In the genomic region with DNA sequence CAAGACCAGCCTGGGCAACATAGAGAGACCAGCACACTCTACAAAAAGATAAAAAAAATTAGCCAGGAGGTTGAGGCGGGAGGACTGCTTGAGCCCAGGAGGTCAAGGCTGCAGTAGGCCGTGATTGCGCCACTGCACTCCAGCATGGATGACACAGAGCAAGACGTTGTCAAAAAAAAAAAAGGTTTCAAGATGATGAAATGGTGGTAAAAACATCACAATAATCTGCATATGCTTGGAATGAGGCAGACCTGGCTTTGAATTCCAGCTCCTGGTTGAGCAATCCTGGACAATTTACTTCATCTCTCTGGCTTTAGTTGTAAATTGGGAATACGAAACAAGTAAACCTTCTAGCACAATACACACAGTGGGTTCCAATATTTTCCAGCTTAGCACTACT, we compare ENCODE assay signal across 1 cellular context.
TF ChIP-seq lines count a peak whose summit lies in the region.

No MANE protein-coding gene starts in this region.

TF ChIP-seq in H1, 55 proteins besides CTCF, POLR2A, EP300 and RAD21:
- TF ChIP-seq CHD7 (IDR thresholded peaks at IDR 0.05; ENCODE audit: insufficient replicate concordance, low read length), result no peak
- no peak for TF ChIP-seq ASH2L (IDR thresholded peaks at IDR 0.05; ENCODE audit: low read length)
- no peak for TF ChIP-seq SIX5 (IDR thresholded peaks at IDR 0.05; ENCODE audit: low read depth, low read length)
- no peak for TF ChIP-seq GABPA (IDR thresholded peaks at IDR 0.05; ENCODE audit: borderline replicate concordance, insufficient read depth, low read length)
- no peak for TF ChIP-seq BACH1 (IDR thresholded peaks at IDR 0.05; ENCODE audit: low read length)
- no peak for TF ChIP-seq TCF12 (IDR thresholded peaks at IDR 0.05; ENCODE audit: low read depth, low read length)
- TF ChIP-seq NANOG (IDR thresholded peaks at IDR 0.05; ENCODE audit: insufficient read depth, low read depth, low read length, poor library complexity, severe bottlenecking), result no peak
- TF ChIP-seq SP2 (IDR thresholded peaks at IDR 0.05; ENCODE audit: low read length), result no peak
- no peak for TF ChIP-seq HDAC6 (IDR thresholded peaks at IDR 0.05; ENCODE audit: low read depth, low read length)
- TF ChIP-seq SP1 (IDR thresholded peaks at IDR 0.05; ENCODE audit: low read depth, low read length), result no peak
- no peak for TF ChIP-seq CBX5 (IDR thresholded peaks at IDR 0.05; ENCODE audit: low read depth, low read length)
- TF ChIP-seq, protein P1, sequence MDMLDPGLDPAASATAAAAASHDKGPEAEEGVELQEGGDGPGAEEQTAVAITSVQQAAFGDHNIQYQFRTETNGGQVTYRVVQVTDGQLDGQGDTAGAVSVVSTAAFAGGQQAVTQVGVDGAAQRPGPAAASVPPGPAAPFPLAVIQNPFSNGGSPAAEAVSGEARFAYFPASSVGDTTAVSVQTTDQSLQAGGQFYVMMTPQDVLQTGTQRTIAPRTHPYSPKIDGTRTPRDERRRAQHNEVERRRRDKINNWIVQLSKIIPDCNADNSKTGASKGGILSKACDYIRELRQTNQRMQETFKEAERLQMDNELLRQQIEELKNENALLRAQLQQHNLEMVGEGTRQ (IDR thresholded peaks at IDR 0.05; ENCODE audit: low read length), result no peak
- no peak for TF ChIP-seq HDAC2 (IDR thresholded peaks at IDR 0.05; ENCODE audit: borderline replicate concordance in 1 of 2, low read depth in 2 of 2, low read length in 2 of 2)
